Comparison of ENCODE assay signal across 7 cellular contexts in genomic region chr19:29478578-29479565, GRCh38. TPM values are rescaled to one million over a fixed set of nuclear protein-coding genes. Genes with fewer than 3 reads are reported as not detected.
DNase-seq lines count a peak whose midpoint lies in the region; ATAC-seq and TF ChIP-seq lines count a peak whose summit lies in the region.

No MANE protein-coding gene starts in this region.

- no peak for DNase-seq in GM10266 (ENCODE audit: extremely low spot score)
- DNase-seq in MG63, result peak; percentile 12
- peak; percentile 20 for DNase-seq in activated naive CD8-positive, alpha-beta T cell treated with anti-CD3 and anti-CD28 coated beads, Interleukin-2, amount 50 U/mL, for 24 hours
- peak; percentile 85 for DNase-seq in neural progenitor cell (ENCODE audit: low spot score)
- DNase-seq in GF-D8 (lab: John Stamatoyannopoulos, UW), result no peak
- no peak for DNase-seq in colonic mucosa

- H3K9ac ChIP-seq in neural progenitor cell (no peak overlapping the region), colonic mucosa (ENCODE audit: low read depth in 2 of 2, low read length in 2 of 2) (no peak overlapping the region)

- peaks cover 3% of the 10 kb centered on the region for H3K36me3 Mint-ChIP-seq in activated naive CD8-positive, alpha-beta T cell treated with anti-CD3 and anti-CD28 coated beads, Interleukin-2, amount 50 U/mL, for 24 hours (ENCODE audit: low read depth)
- H3K36me3 Mint-ChIP-seq in neural progenitor cell, result no peaks in the 10 kb centered on the region

- peaks cover 6% of the 10 kb centered on the region for H3K9me3 Mint-ChIP-seq in activated naive CD8-positive, alpha-beta T cell treated with anti-CD3 and anti-CD28 coated beads, Interleukin-2, amount 50 U/mL, for 24 hours
- H3K9me3 Mint-ChIP-seq in neural progenitor cell, result peaks cover 13% of the 10 kb centered on the region

- H3K4me3 ChIP-seq in MG63, result no peak overlapping the region
- H3K4me3 ChIP-seq in neural progenitor cell, result no peak overlapping the region
- H3K4me3 ChIP-seq in colonic mucosa, result no peak overlapping the region

- no peaks in the 10 kb centered on the region for H3K4me1 Mint-ChIP-seq in activated naive CD8-positive, alpha-beta T cell treated with anti-CD3 and anti-CD28 coated beads, Interleukin-2, amount 50 U/mL, for 24 hours
- H3K4me1 Mint-ChIP-seq in neural progenitor cell, result peaks cover 2% of the 10 kb centered on the region

- H3K4me1 ChIP-seq in neural progenitor cell (no peaks in the 10 kb centered on the region), colonic mucosa (no peaks in the 10 kb centered on the region)

- H2AFZ ChIP-seq in neural progenitor cell (replicated peaks), result no peak overlapping the region

- peaks cover 13% of the 10 kb centered on the region for H3K27me3 Mint-ChIP-seq in activated naive CD8-positive, alpha-beta T cell treated with anti-CD3 and anti-CD28 coated beads, Interleukin-2, amount 50 U/mL, for 24 hours
- peaks cover 16% of the 10 kb centered on the region for H3K27me3 Mint-ChIP-seq in neural progenitor cell (ENCODE audit: insufficient read depth, low read depth)

- no peak overlapping the region for H3K4me2 ChIP-seq in neural progenitor cell

- TF ChIP-seq CTCF in GM10266 (IDR thresholded peaks at IDR 0.05; ENCODE audit: control insufficient read depth, insufficient read depth, low read depth, missing control alignments) (peak; percentile 34), neural progenitor cell (IDR thresholded peaks at IDR 0.05) (peak; percentile 85), colonic mucosa (IDR thresholded peaks at IDR 0.05) (no peak)

- no peak overlapping the region for H3K4me3 Mint-ChIP-seq in activated naive CD8-positive, alpha-beta T cell treated with anti-CD3 and anti-CD28 coated beads, Interleukin-2, amount 50 U/mL, for 24 hours
- H3K4me3 Mint-ChIP-seq in neural progenitor cell, result no peak overlapping the region

- no peaks in the 10 kb centered on the region for H4K20me1 ChIP-seq in neural progenitor cell (ENCODE audit: low read depth)

- intact Hi-C loops in colonic mucosa (cut with DNase I), result no loop called here

- H3K9me3 ChIP-seq in MG63 (0 out of 2 replicates have a peak, but pooled peaks cover 2% of the 10 kb centered on the region), neural progenitor cell (ENCODE audit: low read depth) (no peaks in the 10 kb centered on the region), colonic mucosa (no peaks in the 10 kb centered on the region)

- no peaks in the 10 kb centered on the region for H3F3A ChIP-seq in neural progenitor cell (ENCODE audit: low read depth)

- no peaks in the 10 kb centered on the region for H3K79me2 ChIP-seq in neural progenitor cell (ENCODE audit: low read depth)

- no peak for ATAC-seq in activated naive CD8-positive, alpha-beta T cell treated with anti-CD3 and anti-CD28 coated beads, Interleukin-2, amount 50 U/mL, for 24 hours
- no peak for ATAC-seq in GM18907 (IDR thresholded peaks at IDR 0.05; ENCODE audit: unreplicated experiment)

- peaks cover 3% of the 10 kb centered on the region; the same call in 1 of the 2 replicates for H3K27me3 ChIP-seq in MG63
- peaks cover 3% of the 10 kb centered on the region for H3K27me3 ChIP-seq in neural progenitor cell
- no peaks in the 10 kb centered on the region for H3K27me3 ChIP-seq in colonic mucosa

- H3K27ac ChIP-seq in neural progenitor cell, result no peak overlapping the region
- H3K27ac ChIP-seq in colonic mucosa, result no peak overlapping the region

- H3K36me3 ChIP-seq in MG63, result no peaks in the 10 kb centered on the region
- no peaks in the 10 kb centered on the region for H3K36me3 ChIP-seq in neural progenitor cell
- H3K36me3 ChIP-seq in colonic mucosa, result no peaks in the 10 kb centered on the region

- no peak overlapping the region for H3K27ac Mint-ChIP-seq in activated naive CD8-positive, alpha-beta T cell treated with anti-CD3 and anti-CD28 coated beads, Interleukin-2, amount 50 U/mL, for 24 hours
- H3K27ac Mint-ChIP-seq in neural progenitor cell, result no peak overlapping the region

RNA-seq across cellular contexts. Expression of gene VSTM2B, which starts 46.9 kb away (rescaled TPM):
- not detected in 2 replicates for total RNA-seq in MG63 (2014; rRNA removed; shearing (Covaris generic); ENCODE audit: low replicate concordance)
- total RNA-seq in neural progenitor cell (ENCODE audit: low replicate concordance) (0.59 TPM in 1 of 2 replicates, not detected in the other), colonic mucosa (not detected)

Comparison
In these comparisons a context has a peak if more than half of its experiments do, and no peak if none do; other contexts are left out.
1. DNase-seq: peak in MG63 (single experiment), activated naive CD8-positive, alpha-beta T cell treated with anti-CD3 and anti-CD28 coated beads, Interleukin-2, amount 50 U/mL, for 24 hours (single experiment) and neural progenitor cell (single experiment); none in GM10266 (single experiment), GF-D8 (single experiment) and colonic mucosa (single experiment).